ENCODE assay signal across 24 cellular contexts in genomic region chr17:72514321-72514861, GRCh38.
DNase-seq lines count a peak whose midpoint lies in the region; ATAC-seq and TF ChIP-seq lines count a peak whose summit lies in the region.
"Had no signal": no experiment of that assay in that cellular context is flagged by ENCODE, and none has a peak within 500 bp of the region (broad histone marks: within the 10 kb centered on the region; RNA-seq: fewer than 3 reads in every experiment).

No MANE protein-coding gene starts in this region.

- H2AFZ ChIP-seq in Karpas-422 (ENCODE audit: low read length): no peak overlapping the region
- H2AFZ ChIP-seq: hepatocyte had no signal

- no peaks in the 10 kb centered on the region for H3K9me3 Mint-ChIP-seq in activated T-cell treated with anti-CD3 and anti-CD28 coated beads, Interleukin-2, amount 50 U/mL, for 72 hours
- H3K9me3 Mint-ChIP-seq: activated CD4-positive, alpha-beta T cell treated with anti-CD3 and anti-CD28 coated beads, Interleukin-2, amount 10 ng/mL, durations not matched to agents 24 days and 14 days; activated naive CD4-positive, alpha-beta T cell treated with anti-CD3 and anti-CD28 coated beads, Interleukin-2, amount 50 U/mL, for 24 hours; activated T-helper 1 cell treated with anti-CD3 and anti-CD28 coated beads, Interleukin-12 subunit alpha, Interleukin-12 subunit beta, Interleukin-2, Interleukin-4 antibody, amounts not matched to agents 30 ng/mL and 10 ng/mL and 1 ng/mL, durations not matched to agents 14 hours and 24 hours and 36 hours; naive thymus-derived CD4-positive, alpha-beta T cell; T-helper 2 cell treated with Interferon-gamma antibody and Interleukin-4, amounts not matched to agents 5 μg/mL and 100 μg/mL, for 36 hours had no signal

- H3K4me3 ChIP-seq in BLaER1 (no peak overlapping the region), RWPE2 (ENCODE audit: severe bottlenecking) (no peak overlapping the region), fibroblast of pulmonary artery (replicated peaks; ENCODE audit: low read depth, low read length) (no peak overlapping the region), skeletal muscle satellite cell (ENCODE audit: low read length) (no peak overlapping the region), Karpas-422 (ENCODE audit: low read length) (no peak overlapping the region)
- H3K4me3 ChIP-seq: gastrocnemius medialis, hepatocyte, left lung had no signal

- H3K36me3 Mint-ChIP-seq in activated T-cell treated with anti-CD3 and anti-CD28 coated beads, Interleukin-2, amount 50 U/mL, for 72 hours (ENCODE audit: insufficient read depth in 2 of 2): no peaks in the 10 kb centered on the region
- H3K36me3 Mint-ChIP-seq: activated CD8-positive, alpha-beta memory T cell treated with anti-CD3 and anti-CD28 coated beads, Interleukin-2, amount 10 ng/mL, durations not matched to agents 7 days and 5 days; activated naive CD4-positive, alpha-beta T cell treated with anti-CD3 and anti-CD28 coated beads, Interleukin-2, amount 50 U/mL, for 24 hours; naive thymus-derived CD4-positive, alpha-beta T cell had no signal

- H3K4me1 ChIP-seq in BLaER1: peaks cover 100% of the 10 kb centered on the region
- peaks cover 50% of the 10 kb centered on the region for H3K4me1 ChIP-seq in RWPE2 (ENCODE audit: insufficient read depth, poor library complexity, severe bottlenecking)
- peaks cover 30% of the 10 kb centered on the region for H3K4me1 ChIP-seq in skeletal muscle satellite cell (ENCODE audit: control insufficient read depth, insufficient read depth, low read length)
- H3K4me1 ChIP-seq in Karpas-422 (ENCODE audit: low read length): peaks cover 97% of the 10 kb centered on the region
- H3K4me1 ChIP-seq: gastrocnemius medialis, left lung, parathyroid adenoma had no signal

- H3K27me3 ChIP-seq in BLaER1 (peaks cover 4% of the 10 kb centered on the region; the same call in 1 of the 2 replicates), RWPE2 (ENCODE audit: insufficient read depth, poor library complexity, severe bottlenecking) (no peaks in the 10 kb centered on the region), skeletal muscle satellite cell (ENCODE audit: control insufficient read depth, insufficient read depth, low read length) (no peaks in the 10 kb centered on the region), Karpas-422 (ENCODE audit: low read length) (no peaks in the 10 kb centered on the region)
- H3K27me3 ChIP-seq: gastrocnemius medialis, hepatocyte had no signal

- ATAC-seq in RWPE2 (ENCODE audit: low read depth): no peak
- no peak for ATAC-seq in activated T-cell treated with anti-CD3 and anti-CD28 coated beads, Interleukin-2, amount 50 U/mL, for 72 hours (replicated peaks in 1 of 2)
- ATAC-seq: activated CD8-positive, alpha-beta memory T cell treated with anti-CD3 and anti-CD28 coated beads, Interleukin-2, amount 10 ng/mL, durations not matched to agents 7 days and 5 days; gastrocnemius medialis; naive thymus-derived CD4-positive, alpha-beta T cell had no signal

- H3K4me2 ChIP-seq in BLaER1 (peak overlapping the region; percentile 82), skeletal muscle satellite cell (ENCODE audit: low read length) (peak overlapping the region; percentile 70), Karpas-422 (ENCODE audit: low read depth, low read length, poor library complexity, severe bottlenecking) (no peak overlapping the region)

- H3K9me2 ChIP-seq in Karpas-422 (replicated peaks; ENCODE audit: insufficient read depth, low read length): no peaks in the 10 kb centered on the region

- H3K79me2 ChIP-seq in Karpas-422 (ENCODE audit: low read length): no peaks in the 10 kb centered on the region
- H3K79me2 ChIP-seq: parathyroid adenoma had no signal

- no peak overlapping the region for H3K9ac ChIP-seq in BLaER1
- H3K9ac ChIP-seq in skeletal muscle satellite cell (ENCODE audit: low read depth, low read length): no peak overlapping the region
- H3K9ac ChIP-seq in Karpas-422 (ENCODE audit: low read length): no peak overlapping the region
- H3K9ac ChIP-seq: parathyroid adenoma had no signal

- no peaks in the 10 kb centered on the region for H3K4me1 Mint-ChIP-seq in activated T-cell treated with anti-CD3 and anti-CD28 coated beads, Interleukin-2, amount 50 U/mL, for 72 hours (ENCODE audit: low read depth)
- H3K4me1 Mint-ChIP-seq: activated CD4-positive, alpha-beta T cell treated with anti-CD3 and anti-CD28 coated beads, Interleukin-2, amount 10 ng/mL, durations not matched to agents 24 days and 14 days; activated CD8-positive, alpha-beta memory T cell treated with anti-CD3 and anti-CD28 coated beads, Interleukin-2, amount 10 ng/mL, durations not matched to agents 7 days and 5 days; activated naive CD4-positive, alpha-beta T cell treated with anti-CD3 and anti-CD28 coated beads, Interleukin-2, amount 50 U/mL, for 24 hours; naive thymus-derived CD4-positive, alpha-beta T cell had no signal

- H3K36me3 ChIP-seq in BLaER1: no peaks in the 10 kb centered on the region
- no peaks in the 10 kb centered on the region for H3K36me3 ChIP-seq in RWPE2 (ENCODE audit: low read depth)
- H3K36me3 ChIP-seq in skeletal muscle satellite cell (ENCODE audit: insufficient read depth, low read length): no peaks in the 10 kb centered on the region
- no peaks in the 10 kb centered on the region for H3K36me3 ChIP-seq in Karpas-422 (ENCODE audit: insufficient read depth, low read length)
- H3K36me3 ChIP-seq: gastrocnemius medialis, left lung had no signal

- DNase-seq in RWPE2 (ENCODE audit: low spot score) (no peak), fibroblast of pulmonary artery (ENCODE audit: low read depth) (peak; percentile 38), Karpas-422 (no peak), GOT3 (lab: John Stamatoyannopoulos, UW) (no peak)
- DNase-seq in stimulated activated CD4-positive, alpha-beta T cell treated with anti-CD3 and anti-CD28 coated beads, Interleukin-15, amount 100 ng/mL, for 24 hours: no peak
- DNase-seq in activated T-cell treated with anti-CD3 and anti-CD28 coated beads, Interleukin-2, amount 50 U/mL, for 72 hours: no peak
- DNase-seq: activated CD4-positive, alpha-beta T cell treated with anti-CD3 and anti-CD28 coated beads, Interleukin-2, amount 10 ng/mL, durations not matched to agents 24 days and 14 days; activated CD8-positive, alpha-beta memory T cell treated with anti-CD3 and anti-CD28 coated beads, Interleukin-2, amount 10 ng/mL, durations not matched to agents 7 days and 5 days; effector CD4-positive, alpha-beta T cell; gastrocnemius medialis; naive thymus-derived CD4-positive, alpha-beta T cell; NCI-H1105; NCI-H1930; stimulated activated CD4-positive, alpha-beta T cell treated with anti-CD3 and anti-CD28 coated beads, Interleukin-2, amount 100 ng/mL, for 24 hours had no signal

- TF ChIP-seq CTCF in RWPE2 (IDR thresholded peaks at IDR 0.05; ENCODE audit: poor library complexity, severe bottlenecking) (no peak), fibroblast of pulmonary artery (IDR thresholded peaks at IDR 0.05; ENCODE audit: low read length, missing control alignments) (no peak)

- H3K9me3 ChIP-seq in BLaER1: no peaks in the 10 kb centered on the region
- H3K9me3 ChIP-seq in RWPE2 (ENCODE audit: severe bottlenecking): no peaks in the 10 kb centered on the region
- H3K9me3 ChIP-seq in skeletal muscle satellite cell (replicated peaks; ENCODE audit: low read length): no peaks in the 10 kb centered on the region
- no peaks in the 10 kb centered on the region for H3K9me3 ChIP-seq in Karpas-422 (ENCODE audit: low read length)
- H3K9me3 ChIP-seq: gastrocnemius medialis, left lung had no signal

- H3K4me3 Mint-ChIP-seq in activated T-cell treated with anti-CD3 and anti-CD28 coated beads, Interleukin-2, amount 50 U/mL, for 72 hours: no peak overlapping the region
- H3K4me3 Mint-ChIP-seq: activated CD4-positive, alpha-beta T cell treated with anti-CD3 and anti-CD28 coated beads, Interleukin-2, amount 10 ng/mL, durations not matched to agents 24 days and 14 days; activated CD8-positive, alpha-beta memory T cell treated with anti-CD3 and anti-CD28 coated beads, Interleukin-2, amount 10 ng/mL, durations not matched to agents 7 days and 5 days; activated naive CD4-positive, alpha-beta T cell treated with anti-CD3 and anti-CD28 coated beads, Interleukin-2, amount 50 U/mL, for 24 hours; activated T-helper 1 cell treated with anti-CD3 and anti-CD28 coated beads, Interleukin-12 subunit alpha, Interleukin-12 subunit beta, Interleukin-2, Interleukin-4 antibody, amounts not matched to agents 30 ng/mL and 10 ng/mL and 1 ng/mL, durations not matched to agents 14 hours and 24 hours and 36 hours; naive thymus-derived CD4-positive, alpha-beta T cell; T-helper 2 cell treated with Interferon-gamma antibody and Interleukin-4, amounts not matched to agents 5 μg/mL and 100 μg/mL, for 36 hours had no signal

- no peak overlapping the region for H3K27ac Mint-ChIP-seq in activated T-cell treated with anti-CD3 and anti-CD28 coated beads, Interleukin-2, amount 50 U/mL, for 72 hours
- H3K27ac Mint-ChIP-seq: activated CD4-positive, alpha-beta T cell treated with anti-CD3 and anti-CD28 coated beads, Interleukin-2, amount 10 ng/mL, durations not matched to agents 24 days and 14 days; activated CD8-positive, alpha-beta memory T cell treated with anti-CD3 and anti-CD28 coated beads, Interleukin-2, amount 10 ng/mL, durations not matched to agents 7 days and 5 days; activated naive CD4-positive, alpha-beta T cell treated with anti-CD3 and anti-CD28 coated beads, Interleukin-2, amount 50 U/mL, for 24 hours; activated T-helper 1 cell treated with anti-CD3 and anti-CD28 coated beads, Interleukin-12 subunit alpha, Interleukin-12 subunit beta, Interleukin-2, Interleukin-4 antibody, amounts not matched to agents 30 ng/mL and 10 ng/mL and 1 ng/mL, durations not matched to agents 14 hours and 24 hours and 36 hours; naive thymus-derived CD4-positive, alpha-beta T cell; T-helper 2 cell treated with Interferon-gamma antibody and Interleukin-4, amounts not matched to agents 5 μg/mL and 100 μg/mL, for 36 hours had no signal

- H3K27me3 Mint-ChIP-seq in activated T-cell treated with anti-CD3 and anti-CD28 coated beads, Interleukin-2, amount 50 U/mL, for 72 hours (ENCODE audit: low read depth): peaks cover 9% of the 10 kb centered on the region

- H3K27ac ChIP-seq in BLaER1 (no peak overlapping the region), RWPE2 (ENCODE audit: poor library complexity, severe bottlenecking) (peak overlapping the region; percentile 22), Karpas-422 (ENCODE audit: low read length) (no peak overlapping the region)
- H3K27ac ChIP-seq: C4-2B, gastrocnemius medialis, left lung, parathyroid adenoma, VCaP had no signal

- H4K20me1 ChIP-seq in BLaER1: peaks cover 6% of the 10 kb centered on the region
- no peaks in the 10 kb centered on the region for H4K20me1 ChIP-seq in Karpas-422 (ENCODE audit: insufficient read depth, low read depth, low read length)
